16 cellular contexts compared by ENCODE assay signal in the genomic region with DNA sequence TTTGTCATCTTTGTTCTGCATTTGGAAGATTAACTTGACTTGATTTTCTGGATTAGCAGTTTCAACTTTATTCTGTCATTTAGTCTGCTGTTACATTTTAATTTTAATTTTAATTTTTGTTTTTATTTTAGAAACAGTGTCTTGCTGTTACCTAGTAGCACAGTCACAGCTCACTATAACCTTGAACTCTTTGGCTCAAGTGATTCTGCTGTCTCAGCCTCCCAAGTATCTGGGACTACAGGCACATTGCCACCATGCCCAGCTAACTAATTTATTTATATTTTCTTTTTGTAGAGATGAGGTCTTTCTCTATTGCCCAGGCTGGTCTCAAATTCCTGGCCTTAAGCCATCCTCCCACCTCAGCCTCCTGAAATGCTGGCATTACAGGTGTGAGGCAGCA. TPM values are rescaled to one million over a fixed set of nuclear protein-coding genes. Genes with fewer than 3 reads are reported as not detected.
DNase-seq lines count a peak whose midpoint lies in the region; ATAC-seq, FAIRE-seq and TF ChIP-seq lines count a peak whose summit lies in the region.
"Had no signal": no experiment of that assay in that cellular context is flagged by ENCODE, and none has a peak within 500 bp of the region (broad histone marks: within the 10 kb centered on the region; RNA-seq: fewer than 3 reads in every experiment).

No MANE protein-coding gene starts in this region.

- no peaks in the 10 kb centered on the region for H3K9me1 ChIP-seq in endothelial cell of umbilical vein (replicated peaks; ENCODE audit: control insufficient read depth, extremely low read depth, insufficient read depth, low read length)

- ATAC-seq in WTC11 = no peak
- peak in 3 of 4 donors; percentile 51 to 65 (median 65) for ATAC-seq in psoas muscle
- no peak for ATAC-seq in HG03378 (IDR thresholded peaks at IDR 0.05; ENCODE audit: unreplicated experiment)
- ATAC-seq in stimulated activated naive B cell treated with anti-CD40 and anti-IgM and Interleukin-4, amounts not matched to agents 10 μg/mL and 1 μg/mL and 100 μg/mL, for 72 hours (replicated peaks) = no peak

- DNase-seq in activated naive CD4-positive, alpha-beta T cell treated with anti-CD3 and anti-CD28 coated beads, Interleukin-2, amount 10 ng/mL, durations not matched to agents 7 days and 5 days = no peak
- DNase-seq in WTC11 (ENCODE audit: low spot score) (no peak), endothelial cell of umbilical vein (ENCODE audit: low read depth, low spot score) (no peak), psoas muscle (no peak), AG08395 (ENCODE audit: low spot score) (no peak)
- no peak for DNase-seq in stimulated activated naive B cell treated with anti-CD40 and anti-IgM and Interleukin-4, amounts not matched to agents 10 μg/mL and 1 μg/mL and 100 μg/mL, for 72 hours
- DNase-seq: CD4-positive, CD25-positive, alpha-beta regulatory T cell; DMS53; GF-D8; GM23248; H7 had no signal

- no peaks in the 10 kb centered on the region for H4K20me1 ChIP-seq in endothelial cell of umbilical vein (replicated peaks; ENCODE audit: control insufficient read depth, extremely low read depth, insufficient read depth, low read length)

- H3K4me3 ChIP-seq in endothelial cell of umbilical vein (replicated peaks in 1 of 3; ENCODE audit: insufficient read depth in 1 of 3, low read depth in 1 of 3, low read length in 3 of 3) (no peak overlapping the region), psoas muscle (no peak overlapping the region)
- H3K4me3 ChIP-seq: BLaER1 treated with 17β-estradiol and CSF1 and Interleukin-3, amounts not matched to agents 10 nM and 100 nM; GM23248 had no signal

- CTCF ChIA-PET in activated naive CD4-positive, alpha-beta T cell treated with anti-CD3 and anti-CD28 coated beads, Interleukin-2, amount 10 ng/mL, durations not matched to agents 7 days and 5 days (lab: Charles Lee) = no interaction called here
- CTCF ChIA-PET in WTC11 (lab: Charles Lee) (no interaction called here), endothelial cell of umbilical vein (lab: Charles Lee) (no interaction called here)

- H3K4me1 Mint-ChIP-seq in activated naive CD4-positive, alpha-beta T cell treated with anti-CD3 and anti-CD28 coated beads, Interleukin-2, amount 50 U/mL, for 24 hours = peaks cover 46% of the 10 kb centered on the region
- no peaks in the 10 kb centered on the region for H3K4me1 Mint-ChIP-seq in activated naive CD4-positive, alpha-beta T cell treated with anti-CD3 and anti-CD28 coated beads, Interleukin-2, amount 10 ng/mL, durations not matched to agents 7 days and 5 days
- H3K4me1 Mint-ChIP-seq in WTC11 = peaks cover 54% of the 10 kb centered on the region
- H3K4me1 Mint-ChIP-seq in stimulated activated naive B cell treated with anti-CD40 and anti-IgM and Interleukin-4, amounts not matched to agents 10 μg/mL and 1 μg/mL and 100 μg/mL, for 72 hours = peaks cover 18 to 33% of the 10 kb centered on the region in 2 donors

- peak overlapping the region; percentile 76 for H3K27ac Mint-ChIP-seq in activated naive CD4-positive, alpha-beta T cell treated with anti-CD3 and anti-CD28 coated beads, Interleukin-2, amount 50 U/mL, for 24 hours
- no peak overlapping the region for H3K27ac Mint-ChIP-seq in activated naive CD4-positive, alpha-beta T cell treated with anti-CD3 and anti-CD28 coated beads, Interleukin-2, amount 10 ng/mL, durations not matched to agents 7 days and 5 days
- peak overlapping the region; percentile 91 for H3K27ac Mint-ChIP-seq in WTC11
- H3K27ac Mint-ChIP-seq in stimulated activated naive B cell treated with anti-CD40 and anti-IgM and Interleukin-4, amounts not matched to agents 10 μg/mL and 1 μg/mL and 100 μg/mL, for 72 hours = no peak overlapping the region
- H3K27ac Mint-ChIP-seq: CD4-positive, CD25-positive, alpha-beta regulatory T cell had no signal

- H2AFZ ChIP-seq in endothelial cell of umbilical vein (ENCODE audit: low read depth, low read length) = no peak overlapping the region
- H2AFZ ChIP-seq: GM23248 had no signal

- no peak overlapping the region for H3K4me3 Mint-ChIP-seq in activated naive CD4-positive, alpha-beta T cell treated with anti-CD3 and anti-CD28 coated beads, Interleukin-2, amount 50 U/mL, for 24 hours
- no peak overlapping the region for H3K4me3 Mint-ChIP-seq in activated naive CD4-positive, alpha-beta T cell treated with anti-CD3 and anti-CD28 coated beads, Interleukin-2, amount 10 ng/mL, durations not matched to agents 7 days and 5 days
- H3K4me3 Mint-ChIP-seq in WTC11 = no peak overlapping the region
- H3K4me3 Mint-ChIP-seq in stimulated activated naive B cell treated with anti-CD40 and anti-IgM and Interleukin-4, amounts not matched to agents 10 μg/mL and 1 μg/mL and 100 μg/mL, for 72 hours = no peak overlapping the region
- H3K4me3 Mint-ChIP-seq: CD4-positive, CD25-positive, alpha-beta regulatory T cell had no signal

- dilution Hi-C loops in endothelial cell of umbilical vein (cut with MboI; ENCODE audit: extremely low pct_ligation_motif_present, low sequenced_read_pairs) = no loop called here

- POLR2A ChIA-PET in WTC11 (lab: Charles Lee) (no interaction called here), endothelial cell of umbilical vein (lab: Charles Lee) (no interaction called here)

- BruUV-seq in endothelial cell of umbilical vein (replicated peaks; lab: Mats Ljungman, UMichigan) = no TSS peak

- H3K27ac ChIP-seq in endothelial cell of umbilical vein (ENCODE audit: insufficient read depth, low read depth, low read length) (no peak overlapping the region), psoas muscle (peak overlapping the region; percentile 34)
- H3K27ac ChIP-seq: 22Rv1; BLaER1 treated with 17β-estradiol and CSF1 and Interleukin-3, amounts not matched to agents 10 nM and 100 nM; GM23248 had no signal

- no peak for TF ChIP-seq CTCF in WTC11 (IDR thresholded peaks at IDR 0.05)
- TF ChIP-seq CTCF in endothelial cell of umbilical vein (IDR thresholded peaks at IDR 0.05; ENCODE audit: extremely low read depth in 1 of 2, insufficient read depth in 1 of 2, low read depth in 1 of 2, low read length in 2 of 2) = no peak
- TF ChIP-seq CTCF in psoas muscle (IDR thresholded peaks at IDR 0.05) = no peak

- H3K27me3 ChIP-seq in endothelial cell of umbilical vein (ENCODE audit: control insufficient read depth in 2 of 2, insufficient read depth in 2 of 2, low read length in 2 of 2) (no peaks in the 10 kb centered on the region), psoas muscle (ENCODE audit: insufficient read depth in 3 of 3, low read length in 2 of 3) (no peaks in the 10 kb centered on the region)
- H3K27me3 ChIP-seq: BLaER1 treated with 17β-estradiol and CSF1 and Interleukin-3, amounts not matched to agents 10 nM and 100 nM had no signal

- H3K36me3 ChIP-seq in endothelial cell of umbilical vein (ENCODE audit: control insufficient read depth in 2 of 2, extremely low read depth in 1 of 2, insufficient read depth in 2 of 2, low read length in 2 of 2) (no peaks in the 10 kb centered on the region), psoas muscle (ENCODE audit: insufficient read depth in 1 of 2, low read depth in 1 of 2) (no peaks in the 10 kb centered on the region)

- intact Hi-C loops in endothelial cell of umbilical vein (cut with micrococcal nuclease) (no loop called here), psoas muscle (cut with DNase I) (no loop called here)

- H3K79me2 ChIP-seq in endothelial cell of umbilical vein (ENCODE audit: control insufficient read depth, insufficient read depth, low read length) = peaks cover 15% of the 10 kb centered on the region

- FAIRE-seq in endothelial cell of umbilical vein (lab: Jason Lieb, UNC) = no peak
- FAIRE-seq: HTR-8/SVneo had no signal

- no peak for TF ChIP-seq POLR2A in endothelial cell of umbilical vein (IDR thresholded peaks at IDR 0.05; ENCODE audit: low read depth, low read length)

- H3K9me3 ChIP-seq in endothelial cell of umbilical vein (replicated peaks; ENCODE audit: control insufficient read depth, insufficient read depth, low read length) (no peaks in the 10 kb centered on the region), psoas muscle (no peaks in the 10 kb centered on the region)

- H3K9ac ChIP-seq in endothelial cell of umbilical vein (replicated peaks; ENCODE audit: extremely low read depth, insufficient read depth, low read length) = no peak overlapping the region
- H3K9ac ChIP-seq: BLaER1 treated with 17β-estradiol and CSF1 and Interleukin-3, amounts not matched to agents 10 nM and 100 nM; GM23248 had no signal

- H3K9me3 Mint-ChIP-seq in activated naive CD4-positive, alpha-beta T cell treated with anti-CD3 and anti-CD28 coated beads, Interleukin-2, amount 50 U/mL, for 24 hours = peaks cover 6% of the 10 kb centered on the region
- H3K9me3 Mint-ChIP-seq in activated naive CD4-positive, alpha-beta T cell treated with anti-CD3 and anti-CD28 coated beads, Interleukin-2, amount 10 ng/mL, durations not matched to agents 7 days and 5 days = no peaks in the 10 kb centered on the region
- H3K9me3 Mint-ChIP-seq in WTC11 = peaks cover 1% of the 10 kb centered on the region; the same call in 1 of the 2 replicates
- H3K9me3 Mint-ChIP-seq in stimulated activated naive B cell treated with anti-CD40 and anti-IgM and Interleukin-4, amounts not matched to agents 10 μg/mL and 1 μg/mL and 100 μg/mL, for 72 hours = peaks cover 5 to 9% of the 10 kb centered on the region in 2 donors

- peaks cover 5% of the 10 kb centered on the region for H3K36me3 Mint-ChIP-seq in activated naive CD4-positive, alpha-beta T cell treated with anti-CD3 and anti-CD28 coated beads, Interleukin-2, amount 50 U/mL, for 24 hours
- H3K36me3 Mint-ChIP-seq in activated naive CD4-positive, alpha-beta T cell treated with anti-CD3 and anti-CD28 coated beads, Interleukin-2, amount 10 ng/mL, durations not matched to agents 7 days and 5 days = peaks cover 2% of the 10 kb centered on the region
- no peaks in the 10 kb centered on the region for H3K36me3 Mint-ChIP-seq in WTC11
- peaks cover 3 to 12% of the 10 kb centered on the region in 2 donors for H3K36me3 Mint-ChIP-seq in stimulated activated naive B cell treated with anti-CD40 and anti-IgM and Interleukin-4, amounts not matched to agents 10 μg/mL and 1 μg/mL and 100 μg/mL, for 72 hours

- H3K27me3 Mint-ChIP-seq in activated naive CD4-positive, alpha-beta T cell treated with anti-CD3 and anti-CD28 coated beads, Interleukin-2, amount 50 U/mL, for 24 hours = no peaks in the 10 kb centered on the region
- H3K27me3 Mint-ChIP-seq in activated naive CD4-positive, alpha-beta T cell treated with anti-CD3 and anti-CD28 coated beads, Interleukin-2, amount 10 ng/mL, durations not matched to agents 7 days and 5 days = no peaks in the 10 kb centered on the region
- no peaks in the 10 kb centered on the region for H3K27me3 Mint-ChIP-seq in WTC11 (ENCODE audit: low read depth)
- no peaks in the 10 kb centered on the region for H3K27me3 Mint-ChIP-seq in stimulated activated naive B cell treated with anti-CD40 and anti-IgM and Interleukin-4, amounts not matched to agents 10 μg/mL and 1 μg/mL and 100 μg/mL, for 72 hours
- H3K27me3 Mint-ChIP-seq: CD4-positive, CD25-positive, alpha-beta regulatory T cell had no signal

- H3K4me1 ChIP-seq in endothelial cell of umbilical vein (ENCODE audit: control insufficient read depth, extremely low read depth, insufficient read depth, low read length) (peaks cover 10% of the 10 kb centered on the region), psoas muscle (peaks cover 31% of the 10 kb centered on the region)

- H3K4me2 ChIP-seq in endothelial cell of umbilical vein (ENCODE audit: insufficient read depth, low read length) = peak overlapping the region; percentile 11

RNA-seq across cellular contexts. Expression of gene PALS2, which starts 35.3 kb away (rescaled TPM):
- 47.6 to 64.6 TPM (median 49.7 TPM) in 3 replicates for total RNA-seq in WTC11 (2021)
- 23.6 and 24.4 TPM in 2 replicates for total RNA-seq in endothelial cell of umbilical vein
- polyA plus RNA-seq in endothelial cell of umbilical vein = 2.3 and 4.3 TPM in 2 replicates
- polyA plus RNA-seq in endothelial cell of umbilical vein (2011; cell fraction: cytosol; rRNA removed) = 6.7 and 7.2 TPM in 2 replicates
- polyA plus RNA-seq in endothelial cell of umbilical vein (2011; cell fraction: nucleus; rRNA removed) = 5.3 and 9.9 TPM in 2 replicates
- 16.2 and 20.9 TPM in 2 replicates for polyA plus RNA-seq in endothelial cell of umbilical vein (2012)
- 5.0 and 11.5 TPM in 2 replicates for polyA minus RNA-seq in endothelial cell of umbilical vein
- polyA minus RNA-seq in endothelial cell of umbilical vein (2011; cell fraction: cytosol; rRNA and poly(A)+ RNA removed) = 41.0 TPM
- polyA minus RNA-seq in endothelial cell of umbilical vein (2011; cell fraction: nucleus; rRNA and poly(A)+ RNA removed) = 9.5 and 13.7 TPM in 2 replicates
- total RNA-seq in psoas muscle = 10 to 100 TPM; 21.5 to 67.4 (median 33.9) TPM
- polyA plus RNA-seq in psoas muscle = 10 to 100 TPM in 1 of 3 donors, 1 to 10 TPM in 2; 6.4 to 10.9 (median 7.5) TPM

Comparison
In these comparisons a context has a peak if more than half of its experiments do, and no peak if none do; other contexts are left out.
1. H3K27ac Mint-ChIP-seq: peak in activated naive CD4-positive, alpha-beta T cell treated with anti-CD3 and anti-CD28 coated beads, Interleukin-2, amount 50 U/mL, for 24 hours (single experiment) and WTC11 (single experiment); none in activated naive CD4-positive, alpha-beta T cell treated with anti-CD3 and anti-CD28 coated beads, Interleukin-2, amount 10 ng/mL, durations not matched to agents 7 days and 5 days (single experiment) and stimulated activated naive B cell treated with anti-CD40 and anti-IgM and Interleukin-4, amounts not matched to agents 10 μg/mL and 1 μg/mL and 100 μg/mL, for 72 hours (single experiment).
2. ATAC-seq: peak in psoas muscle (3 of 4); none in WTC11 (single experiment), HG03378 (single experiment) and stimulated activated naive B cell treated with anti-CD40 and anti-IgM and Interleukin-4, amounts not matched to agents 10 μg/mL and 1 μg/mL and 100 μg/mL, for 72 hours (0 of 2).